7 cellular contexts compared by ENCODE assay signal in the genomic region with DNA sequence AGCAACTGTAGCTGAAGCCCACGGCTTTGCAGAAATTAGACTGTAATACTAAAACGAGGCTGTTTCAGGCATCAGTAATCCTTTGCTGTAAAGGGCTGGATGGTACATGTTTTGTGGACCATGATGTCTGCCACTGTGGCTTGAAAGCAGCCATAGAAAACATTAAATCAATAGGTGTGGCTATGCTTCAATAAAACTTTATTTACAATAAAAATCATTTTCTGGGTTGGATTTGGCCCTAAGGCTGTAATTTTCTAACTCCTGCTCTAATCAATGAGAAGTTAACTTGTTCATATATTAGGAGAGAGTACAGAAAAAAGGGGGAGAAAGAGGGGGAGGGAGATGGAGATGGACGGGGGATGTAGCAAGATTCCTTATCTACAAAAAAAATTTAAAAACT.
"Had no signal": no experiment of that assay in that cellular context is flagged by ENCODE, and none has a peak within 500 bp of the region (broad histone marks: within the 10 kb centered on the region; RNA-seq: fewer than 3 reads in every experiment).

No MANE protein-coding gene starts in this region.

- DNase-seq: GDM1, GF-D8 had no signal

- FAIRE-seq: G401.6, GM12891, GM12892, GM18507, GM19239 had no signal
